Comparison of ENCODE assay signal across 8 cellular contexts in genomic region chr1:44672956-44673674, GRCh38. TPM values are rescaled to one million over a fixed set of nuclear protein-coding genes. Genes with fewer than 3 reads are reported as not detected.
DNase-seq lines count a peak whose midpoint lies in the region; ATAC-seq, FAIRE-seq and TF ChIP-seq lines count a peak whose summit lies in the region.

No MANE protein-coding gene starts in this region.

- TF ChIP-seq POLR2A in ovary (IDR thresholded peaks at IDR 0.05): no peak

- H3K9ac ChIP-seq in OCI-LY3 (ENCODE audit: low read length): peak overlapping the region; percentile 59

- POLR2A ChIA-PET in CD8-positive, alpha-beta T cell (lab: Charles Lee): interaction anchor here (0.8 to 4.8 kb wide), 5 partner anchors 11 to 338 kb away, joined by 3 to 35 read pairs (median 6); partner anchors contain the start of genes HECTD3 and UROD

- H3K27me3 Mint-ChIP-seq in CD8-positive, alpha-beta T cell (ENCODE audit: low read depth): no peaks in the 10 kb centered on the region
- H3K27me3 Mint-ChIP-seq in endothelial cell (ENCODE audit: unreplicated experiment): peaks cover 12% of the 10 kb centered on the region

- no peaks in the 10 kb centered on the region for H3K9me3 ChIP-seq in CD8-positive, alpha-beta T cell (ENCODE audit: low read length)
- no peaks in the 10 kb centered on the region for H3K9me3 ChIP-seq in OCI-LY3 (ENCODE audit: insufficient read depth, low read length)
- H3K9me3 ChIP-seq in ovary: no peaks in the 10 kb centered on the region

- H3K36me3 ChIP-seq in CD8-positive, alpha-beta T cell (ENCODE audit: insufficient read depth, low read length): no peaks in the 10 kb centered on the region
- H3K36me3 ChIP-seq in OCI-LY3 (replicated peaks; ENCODE audit: low read depth, low read length) (no peaks in the 10 kb centered on the region), ovary (no peaks in the 10 kb centered on the region)

- no peaks in the 10 kb centered on the region for H3K9me3 Mint-ChIP-seq in CD8-positive, alpha-beta T cell
- no peaks in the 10 kb centered on the region for H3K9me3 Mint-ChIP-seq in endothelial cell (ENCODE audit: unreplicated experiment)

- no peaks in the 10 kb centered on the region for H4K20me1 ChIP-seq in OCI-LY3 (ENCODE audit: insufficient read depth, low read length)

- H2AFZ ChIP-seq in OCI-LY3 (ENCODE audit: low read depth, low read length): peak overlapping the region; percentile 68; the same call in 1 of the 2 replicates

- peaks cover 12% of the 10 kb centered on the region for H3K4me1 ChIP-seq in CD8-positive, alpha-beta T cell (ENCODE audit: insufficient read depth, low read length)
- H3K4me1 ChIP-seq in OCI-LY3 (ENCODE audit: low read length) (peaks cover 25% of the 10 kb centered on the region), ovary (ENCODE audit: insufficient read depth) (peaks cover 13% of the 10 kb centered on the region)

- no peak for FAIRE-seq in D721Med (lab: Jason Lieb, UNC)

- H3K4me3 Mint-ChIP-seq in CD8-positive, alpha-beta T cell: peak overlapping the region; percentile 94
- H3K4me3 Mint-ChIP-seq in endothelial cell (ENCODE audit: unreplicated experiment): peak overlapping the region; percentile 93

- CTCF ChIA-PET in CD8-positive, alpha-beta T cell (lab: Charles Lee): interaction anchor here (1.1 to 6.9 kb wide), 3 partner anchors 21 to 78 kb away, joined by 3 to 43 read pairs (median 5); no protein-coding TSS in a partner anchor

- peak overlapping the region; percentile 88 for H3K4me3 ChIP-seq in CD8-positive, alpha-beta T cell (ENCODE audit: low read depth, low read length)
- H3K4me3 ChIP-seq in OCI-LY3 (ENCODE audit: low read length) (peak overlapping the region; percentile 97), ovary (peak overlapping the region; percentile 65)

- TF ChIP-seq CTCF in CD8-positive, alpha-beta T cell (IDR thresholded peaks at IDR 0.05): no peak
- no peak for TF ChIP-seq CTCF in OCI-LY3 (IDR thresholded peaks at IDR 0.05; ENCODE audit: low read depth, low read length)
- TF ChIP-seq CTCF in endothelial cell (IDR thresholded peaks at IDR 0.05; ENCODE audit: unreplicated experiment): no peak
- TF ChIP-seq CTCF in ovary (IDR thresholded peaks at IDR 0.05): no peak
- TF ChIP-seq CTCF in D721Med (IDR thresholded peaks at IDR 0.05; ENCODE audit: insufficient read depth, missing control alignments): no peak

- no peak overlapping the region for H3K27ac ChIP-seq in CD8-positive, alpha-beta T cell (ENCODE audit: low read depth, low read length)
- no peak overlapping the region for H3K27ac ChIP-seq in OCI-LY3 (ENCODE audit: low read length)
- peak overlapping the region; percentile 82 to 96 for H3K27ac ChIP-seq in ovary

- H3K27ac Mint-ChIP-seq in CD8-positive, alpha-beta T cell: peak overlapping the region; percentile 91
- peak overlapping the region; percentile 98 for H3K27ac Mint-ChIP-seq in endothelial cell (ENCODE audit: unreplicated experiment)

- TF ChIP-seq EP300 in ovary (IDR thresholded peaks at IDR 0.05): no peak

- peaks cover 25% of the 10 kb centered on the region for H3K4me1 Mint-ChIP-seq in CD8-positive, alpha-beta T cell (ENCODE audit: low read depth)
- peaks cover 42% of the 10 kb centered on the region for H3K4me1 Mint-ChIP-seq in endothelial cell (ENCODE audit: unreplicated experiment)

- no peak for DNase-seq in CD8-positive, alpha-beta T cell
- no peak for DNase-seq in endothelial cell (ENCODE audit: low spot score)
- no peak for DNase-seq in ovary
- no peak for DNase-seq in T-helper 9 cell
- DNase-seq in NCI-H1092 treated with DMSO at 0.1 percent for 48 hours (lab: John Stamatoyannopoulos, UW): no peak
- DNase-seq in NCI-H1930 (lab: John Stamatoyannopoulos, UW): no peak
- DNase-seq in D721Med (ENCODE audit: insufficient read length, low spot score): no peak

- intact Hi-C loops in CD8-positive, alpha-beta T cell (cut with DNase I, micrococcal nuclease): loop anchor here in 1 of 2 experiments (5.0 to 10.0 kb wide), 2 partner anchors 44 to 698 kb away; partner anchors contain the start of genes ATP6V0B, B4GALT2 and DPH2
- intact Hi-C loops in ovary (cut with DNase I): no loop called here

- WGBS in ovary, 3 donors: 53 to 70% (median 64%) methylated on average over 14 of the region's 14 CpGs

- ATAC-seq in CD8-positive, alpha-beta T cell: no peak

- peak overlapping the region; percentile 99 for H3K4me2 ChIP-seq in OCI-LY3 (ENCODE audit: low read length)

- no peaks in the 10 kb centered on the region for H3K27me3 ChIP-seq in CD8-positive, alpha-beta T cell (ENCODE audit: insufficient read depth, low read length)
- H3K27me3 ChIP-seq in OCI-LY3 (ENCODE audit: low read depth, low read length) (no peaks in the 10 kb centered on the region), ovary (no peaks in the 10 kb centered on the region)

- H3K36me3 Mint-ChIP-seq in CD8-positive, alpha-beta T cell: peaks cover 4% of the 10 kb centered on the region
- H3K36me3 Mint-ChIP-seq in endothelial cell (ENCODE audit: low read depth, unreplicated experiment): no peaks in the 10 kb centered on the region

- H3K79me2 ChIP-seq in OCI-LY3 (ENCODE audit: low read length): no peaks in the 10 kb centered on the region

RNA-seq across cellular contexts. Expression of gene TMEM53, which starts 1.2 kb away (rescaled TPM):
- total RNA-seq in CD8-positive, alpha-beta T cell: 1 to 10 TPM in 1 of 2 experiments, not detected in 1; 1.2 TPM
- 15.6 TPM for total RNA-seq in endothelial cell (ENCODE audit: unreplicated experiment)
- 10 to 100 TPM in 5 of 7 donors, 1 to 10 TPM in 2; 5.1 to 17.9 (median 11.4) TPM for total RNA-seq in ovary
- 10 to 100 TPM in 1 of 2 donors, 1 to 10 TPM in 1; 4.1 to 13.8 TPM for polyA plus RNA-seq in ovary

RNA-seq across cellular contexts. Expression of gene ARMH1, which starts 1.4 kb away (rescaled TPM):
- 100 to 1,000 TPM; 117 to 128 TPM for total RNA-seq in CD8-positive, alpha-beta T cell
- total RNA-seq in endothelial cell (ENCODE audit: unreplicated experiment) (4.1 TPM), ovary (10 to 100 TPM in 1 of 7 donors, 1 to 10 TPM in 6; 3.1 to 13.8 (median 5.7) TPM)
- 1 to 10 TPM; 3.3 to 9.6 TPM for polyA plus RNA-seq in ovary

RNA-seq across cellular contexts. Expression of gene RNU5D-1, which starts 57.9 kb away (rescaled TPM):
- not detected for total RNA-seq in CD8-positive, alpha-beta T cell
- not detected for total RNA-seq in endothelial cell (ENCODE audit: unreplicated experiment)
- total RNA-seq in ovary: not detected
- polyA plus RNA-seq in ovary: not detected

Comparison
In these comparisons a context has a peak if more than half of its experiments do, and no peak if none do; other contexts are left out.
1. H3K27ac ChIP-seq: peak in ovary (2 of 2); none in CD8-positive, alpha-beta T cell (single experiment) and OCI-LY3 (single experiment).
2. RNA of gene ARMH1, which starts 1.4 kb away (total RNA-seq): 117 to 128 TPM in CD8-positive, alpha-beta T cell; 3.1 to 13.8 TPM in ovary and 4.1 TPM in endothelial cell (single experiment); every median in the first group is over 4 times any median in the second.
3. Peak in every context shown above with its lines, with median percentiles within 50 percentile points of each other: H3K4me3 ChIP-seq.